33 cellular contexts compared by ENCODE assay signal in the genomic region with DNA sequence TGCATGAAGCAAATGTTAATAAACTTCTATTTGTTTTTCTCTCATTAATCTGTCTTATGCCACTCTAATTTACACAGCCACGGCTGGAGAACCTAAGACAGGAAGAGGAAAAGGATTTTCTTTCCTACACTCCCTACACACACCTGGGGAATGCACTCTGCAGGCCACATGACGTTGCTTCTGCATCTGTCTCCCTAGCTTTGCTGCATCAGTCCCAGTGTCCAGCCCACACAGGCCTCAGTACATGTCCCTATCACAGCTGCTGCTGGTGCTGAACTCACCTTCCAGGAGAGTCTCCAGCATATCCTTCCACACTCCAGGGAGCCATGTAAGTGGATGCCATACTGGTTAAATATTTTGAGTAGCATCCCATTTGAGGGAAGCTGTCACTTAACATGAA. TPM values are rescaled to one million over a fixed set of nuclear protein-coding genes. Genes with fewer than 3 reads are reported as not detected.
"Had no signal": no experiment of that assay in that cellular context is flagged by ENCODE, and none has a peak within 500 bp of the region (broad histone marks: within the 10 kb centered on the region; RNA-seq: fewer than 3 reads in every experiment).

No MANE protein-coding gene starts in this region.

- H3K36me3 ChIP-seq: colonic mucosa, gastrocnemius medialis, prostate gland had no signal

- H3K27me3 ChIP-seq: colonic mucosa, gastrocnemius medialis, right atrium auricular region, sigmoid colon, testis had no signal

- H3K27ac Mint-ChIP-seq: dendritic cell treated with granulocyte-macrophage colony-stimulating factor and Interleukin-4, amounts not matched to agents 40 ng/mL and 50 ng/mL, for 4 days; endodermal cell; memory B cell; nephron; stimulated activated memory B cell treated with anti-CD40 and anti-IgM and Interleukin-4, amounts not matched to agents 10 μg/mL and 1 μg/mL and 100 μg/mL, for 72 hours; type B pancreatic cell had no signal

- H3K4me3 Mint-ChIP-seq: dendritic cell treated with granulocyte-macrophage colony-stimulating factor and Interleukin-4, amounts not matched to agents 40 ng/mL and 50 ng/mL, for 4 days; endodermal cell; memory B cell; naive B cell; nephron; stimulated activated memory B cell treated with anti-CD40 and anti-IgM and Interleukin-4, amounts not matched to agents 10 μg/mL and 1 μg/mL and 100 μg/mL, for 72 hours; type B pancreatic cell had no signal

- ATAC-seq: esophagus mucosa; gastrocnemius medialis; left lobe of liver; mucosa of descending colon; stimulated activated memory B cell treated with anti-CD40 and anti-IgM and Interleukin-4, amounts not matched to agents 10 μg/mL and 1 μg/mL and 100 μg/mL, for 72 hours; stimulated activated naive CD8-positive, alpha-beta T cell treated with anti-CD3 and anti-CD28 coated beads, Interleukin-15, Interleukin-2, amounts not matched to agents 100 U/mL and 50 U/mL, for 24 hours had no signal

- H3K4me1 ChIP-seq: colonic mucosa, gastrocnemius medialis, heart right ventricle, prostate gland, right atrium auricular region, testis, tibial artery had no signal

- H3K4me3 ChIP-seq: colonic mucosa, gastrocnemius medialis, heart right ventricle, lung, mucosa of descending colon, prostate gland, right atrium auricular region, sigmoid colon, spleen, testis, tibial artery had no signal

- H3K9me3 ChIP-seq: colonic mucosa, gastrocnemius medialis, heart right ventricle, mucosa of descending colon, prostate gland, right atrium auricular region, sigmoid colon, spleen, testis, tibial artery had no signal

- H3K9me3 Mint-ChIP-seq: dendritic cell treated with granulocyte-macrophage colony-stimulating factor and Interleukin-4, amounts not matched to agents 40 ng/mL and 50 ng/mL, for 4 days; endodermal cell; memory B cell; naive B cell; nephron; stimulated activated memory B cell treated with anti-CD40 and anti-IgM and Interleukin-4, amounts not matched to agents 10 μg/mL and 1 μg/mL and 100 μg/mL, for 72 hours; type B pancreatic cell had no signal

- DNase-seq: colonic mucosa; effector CD8-positive, alpha-beta T cell; endodermal cell; gastrocnemius medialis; heart right ventricle; hippocampal formation; mucosa of descending colon; naive B cell; nucleus accumbens; sigmoid colon; spleen; stimulated activated CD4-positive, alpha-beta T cell treated with anti-CD3 and anti-CD28 coated beads, Interleukin-4, amount 100 ng/mL, for 4 hours; stimulated activated naive CD8-positive, alpha-beta T cell treated with anti-CD3 and anti-CD28 coated beads, Interleukin-15, Interleukin-2, amounts not matched to agents 100 U/mL and 50 U/mL, for 24 hours; substantia nigra; testis; tibial artery had no signal

- H3K27ac ChIP-seq: colonic mucosa, epithelial cell of prostate, gastrocnemius medialis, heart right ventricle, prostate gland, right atrium auricular region, sigmoid colon, spleen, testis, tibial artery had no signal

- H3K27me3 Mint-ChIP-seq: memory B cell; naive B cell; stimulated activated memory B cell treated with anti-CD40 and anti-IgM and Interleukin-4, amounts not matched to agents 10 μg/mL and 1 μg/mL and 100 μg/mL, for 72 hours had no signal

- FAIRE-seq: keratinocyte had no signal

- H3K4me1 Mint-ChIP-seq: endodermal cell; memory B cell; stimulated activated memory B cell treated with anti-CD40 and anti-IgM and Interleukin-4, amounts not matched to agents 10 μg/mL and 1 μg/mL and 100 μg/mL, for 72 hours had no signal

RNA-seq across cellular contexts. Expression of a gene that starts 13.4 kb away (rescaled TPM):
- total RNA-seq: chondrocyte, colonic mucosa, endodermal cell, esophagus mucosa, gastrocnemius medialis, heart right ventricle, left lobe of liver, liver, lung, mucosa of descending colon, osteocyte, prostate gland, right atrium auricular region, sigmoid colon, skeletal muscle tissue, spleen, urinary bladder had no signal
- polyA plus RNA-seq: heart right ventricle, keratinocyte, liver, lung, sigmoid colon, spleen, urinary bladder had no signal

RNA-seq across cellular contexts. Expression of a gene that starts 38.8 kb away (rescaled TPM):
- total RNA-seq: chondrocyte, endodermal cell, osteocyte, right atrium auricular region had no signal
- polyA plus RNA-seq: keratinocyte had no signal

RNA-seq across cellular contexts. Expression of a gene that starts 58.5 kb away (rescaled TPM):
- total RNA-seq: colonic mucosa, endodermal cell, esophagus mucosa, gastrocnemius medialis, left lobe of liver, liver, lung, mucosa of descending colon, osteocyte, prostate gland, sigmoid colon, skeletal muscle tissue, spleen, urinary bladder had no signal
- polyA plus RNA-seq: keratinocyte, liver, lung, spleen, urinary bladder had no signal
